Comparison of ENCODE assay signal across 23 cellular contexts in genomic region chr13:65460136-65460535, GRCh38.
"Had no signal": no experiment of that assay in that cellular context is flagged by ENCODE, and none has a peak within 500 bp of the region (broad histone marks: within the 10 kb centered on the region; RNA-seq: fewer than 3 reads in every experiment).

No MANE protein-coding gene starts in this region.

- H3K36me3 Mint-ChIP-seq: activated CD8-positive, alpha-beta memory T cell treated with anti-CD3 and anti-CD28 coated beads, Interleukin-2, amount 10 ng/mL, durations not matched to agents 7 days and 5 days; memory B cell; naive thymus-derived CD8-positive, alpha-beta T cell had no signal

- H3K27me3 ChIP-seq: adrenal gland, body of pancreas, gastrocnemius medialis, heart right ventricle, neutrophil, transverse colon had no signal

- H3K9me3 ChIP-seq: adrenal gland, body of pancreas, gastrocnemius medialis, heart right ventricle, neutrophil, transverse colon had no signal

- H3K27me3 Mint-ChIP-seq: activated CD8-positive, alpha-beta memory T cell treated with anti-CD3 and anti-CD28 coated beads, Interleukin-2, amount 10 ng/mL, durations not matched to agents 7 days and 5 days; activated T-cell treated with anti-CD3 and anti-CD28 coated beads, Interleukin-2, amount 50 U/mL, for 24 hours; memory B cell; naive thymus-derived CD8-positive, alpha-beta T cell had no signal

- H3K4me3 Mint-ChIP-seq: activated CD8-positive, alpha-beta memory T cell treated with anti-CD3 and anti-CD28 coated beads, Interleukin-2, amount 10 ng/mL, durations not matched to agents 7 days and 5 days; activated T-cell treated with anti-CD3 and anti-CD28 coated beads, Interleukin-2, amount 50 U/mL, for 24 hours; memory B cell; naive thymus-derived CD8-positive, alpha-beta T cell had no signal

- ATAC-seq: activated CD8-positive, alpha-beta memory T cell treated with anti-CD3 and anti-CD28 coated beads, Interleukin-2, amount 10 ng/mL, durations not matched to agents 7 days and 5 days; body of pancreas; gastrocnemius medialis; heart right ventricle; naive thymus-derived CD8-positive, alpha-beta T cell; stimulated activated naive CD8-positive, alpha-beta T cell treated with anti-CD3 and anti-CD28 coated beads, Interleukin-15, Interleukin-2, amounts not matched to agents 100 U/mL and 50 U/mL, for 24 hours had no signal

- H3K4me1 ChIP-seq: adrenal gland, body of pancreas, gastrocnemius medialis, heart right ventricle, left ventricle myocardium inferior, transverse colon had no signal

- H3K27ac ChIP-seq: adrenal gland, body of pancreas, coronary artery, gastrocnemius medialis, heart right ventricle, left ventricle myocardium inferior, neutrophil, skin epidermis, transverse colon had no signal

- H3K27ac Mint-ChIP-seq: activated CD8-positive, alpha-beta memory T cell treated with anti-CD3 and anti-CD28 coated beads, Interleukin-2, amount 10 ng/mL, durations not matched to agents 7 days and 5 days; activated T-cell treated with anti-CD3 and anti-CD28 coated beads, Interleukin-2, amount 50 U/mL, for 24 hours; memory B cell; naive thymus-derived CD8-positive, alpha-beta T cell had no signal

- H3K4me1 Mint-ChIP-seq: activated CD8-positive, alpha-beta memory T cell treated with anti-CD3 and anti-CD28 coated beads, Interleukin-2, amount 10 ng/mL, durations not matched to agents 7 days and 5 days; memory B cell; naive thymus-derived CD8-positive, alpha-beta T cell had no signal

- H3K4me3 ChIP-seq: adrenal gland, body of pancreas, coronary artery, gastrocnemius medialis, heart right ventricle, left ventricle myocardium inferior, skin epidermis, transverse colon had no signal

- DNase-seq: activated CD4-positive, CD25-positive, alpha-beta regulatory T cell treated with anti-CD3 and anti-CD28 coated beads, Interleukin-2, amount 50 U/mL, for 72 hours; activated CD8-positive, alpha-beta memory T cell treated with anti-CD3 and anti-CD28 coated beads, Interleukin-2, amount 10 ng/mL, durations not matched to agents 7 days and 5 days; activated effector memory CD4-positive, alpha-beta T cell treated with Interleukin-2 at 50 U/mL for 16 hours; activated naive CD4-positive, alpha-beta T cell treated with anti-CD3 and anti-CD28 coated beads, Interleukin-2, amount 50 U/mL, for 16 hours; activated T-cell treated with anti-CD3 and anti-CD28 coated beads, Interleukin-2, amount 50 U/mL, for 24 hours; adrenal gland; body of pancreas; central memory CD4-positive, alpha-beta T cell; effector CD8-positive, alpha-beta T cell; gastrocnemius medialis; heart right ventricle; kidney; left ventricle myocardium inferior; naive thymus-derived CD8-positive, alpha-beta T cell; posterior cingulate gyrus; stimulated activated CD4-positive, alpha-beta T cell treated with anti-CD3 and anti-CD28 coated beads, Interleukin-4, amount 100 ng/mL, for 4 hours; stimulated activated CD8-positive, alpha-beta memory T cell treated with anti-CD3 and anti-CD28 coated beads, Interleukin-4, amount 100 ng/mL, for 48 hours; stimulated activated naive CD8-positive, alpha-beta T cell treated with anti-CD3 and anti-CD28 coated beads, Interleukin-15, Interleukin-2, amounts not matched to agents 100 U/mL and 50 U/mL, for 24 hours; transverse colon had no signal

- H3K36me3 ChIP-seq: adrenal gland, gastrocnemius medialis, heart right ventricle, left ventricle myocardium inferior, neutrophil, transverse colon had no signal
